ENCODE assay signal across 2 cellular contexts in the genomic region with DNA sequence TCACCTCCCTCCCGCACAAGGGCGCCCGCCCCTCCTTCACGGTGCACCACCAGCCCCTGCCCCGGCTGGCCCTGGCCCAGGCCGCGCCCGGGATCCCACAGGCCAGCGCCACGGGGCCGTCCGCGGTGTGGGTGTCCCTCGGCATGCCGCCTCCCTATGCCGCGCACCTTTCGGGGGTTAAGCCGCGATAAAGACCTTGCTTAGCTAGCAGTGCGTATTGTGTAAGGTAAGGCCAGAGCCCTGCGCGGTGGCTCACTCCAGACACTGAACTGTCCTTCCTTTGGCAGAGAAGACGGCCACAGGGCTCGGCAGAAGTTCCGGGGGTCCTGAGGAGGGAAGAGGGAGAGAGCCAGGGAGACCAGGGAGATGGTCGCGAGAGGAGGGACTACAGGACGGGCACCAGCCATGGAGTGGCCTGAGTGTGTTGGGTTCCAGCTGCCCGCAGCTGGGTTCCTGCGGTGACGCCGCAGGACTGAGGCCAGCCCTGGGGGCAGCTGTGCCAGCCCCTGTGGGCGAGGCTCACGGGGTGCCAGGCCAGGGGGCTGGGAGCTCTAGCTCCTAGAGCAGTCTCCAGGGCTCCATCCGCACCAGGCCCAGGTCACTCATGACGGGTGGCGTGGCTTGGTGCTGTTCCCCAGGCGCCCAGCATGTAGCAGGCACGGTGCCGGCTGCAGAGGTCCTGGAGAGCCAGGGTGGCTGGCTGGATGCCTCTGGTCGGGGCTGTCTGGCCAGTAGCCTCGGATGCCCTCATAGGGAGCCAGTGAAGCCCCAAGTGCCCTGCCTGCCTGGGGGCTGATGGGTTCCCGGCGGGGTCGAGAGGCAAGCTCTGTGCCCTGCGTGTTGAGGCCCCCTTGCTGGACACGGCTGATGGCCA.
TF ChIP-seq lines count a peak whose summit lies in the region.

No MANE protein-coding gene starts in this region.

TF ChIP-seq in HEK293, 187 proteins besides CTCF, POLR2A, EP300 and RAD21:
- TF ChIP-seq, protein P1, sequence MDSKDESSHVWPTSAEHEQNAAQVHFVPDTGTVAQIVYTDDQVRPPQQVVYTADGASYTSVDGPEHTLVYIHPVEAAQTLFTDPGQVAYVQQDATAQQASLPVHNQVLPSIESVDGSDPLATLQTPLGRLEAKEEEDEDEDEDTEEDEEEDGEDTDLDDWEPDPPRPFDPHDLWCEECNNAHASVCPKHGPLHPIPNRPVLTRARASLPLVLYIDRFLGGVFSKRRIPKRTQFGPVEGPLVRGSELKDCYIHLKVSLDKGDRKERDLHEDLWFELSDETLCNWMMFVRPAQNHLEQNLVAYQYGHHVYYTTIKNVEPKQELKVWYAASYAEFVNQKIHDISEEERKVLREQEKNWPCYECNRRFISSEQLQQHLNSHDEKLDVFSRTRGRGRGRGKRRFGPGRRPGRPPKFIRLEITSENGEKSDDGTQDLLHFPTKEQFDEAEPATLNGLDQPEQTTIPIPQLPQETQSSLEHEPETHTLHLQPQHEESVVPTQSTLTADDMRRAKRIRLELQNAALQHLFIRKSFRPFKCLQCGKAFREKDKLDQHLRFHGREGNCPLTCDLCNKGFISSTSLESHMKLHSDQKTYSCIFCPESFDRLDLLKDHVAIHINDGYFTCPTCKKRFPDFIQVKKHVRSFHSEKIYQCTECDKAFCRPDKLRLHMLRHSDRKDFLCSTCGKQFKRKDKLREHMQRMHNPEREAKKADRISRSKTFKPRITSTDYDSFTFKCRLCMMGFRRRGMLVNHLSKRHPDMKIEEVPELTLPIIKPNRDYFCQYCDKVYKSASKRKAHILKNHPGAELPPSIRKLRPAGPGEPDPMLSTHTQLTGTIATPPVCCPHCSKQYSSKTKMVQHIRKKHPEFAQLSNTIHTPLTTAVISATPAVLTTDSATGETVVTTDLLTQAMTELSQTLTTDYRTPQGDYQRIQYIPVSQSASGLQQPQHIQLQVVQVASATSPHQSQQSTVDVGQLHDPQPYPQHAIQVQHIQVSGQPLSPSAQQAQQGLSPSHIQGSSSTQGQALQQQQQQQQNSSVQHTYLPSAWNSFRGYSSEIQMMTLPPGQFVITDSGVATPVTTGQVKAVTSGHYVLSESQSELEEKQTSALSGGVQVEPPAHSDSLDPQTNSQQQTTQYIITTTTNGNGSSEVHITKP (tag by site-specific recombination; IDR thresholded peaks at IDR 0.05) = no peak
- TF ChIP-seq ZNF600 (tag by site-specific recombination; IDR thresholded peaks at IDR 0.05) (no peak), ZNF114 (tag by site-specific recombination; IDR thresholded peaks at IDR 0.05) (no peak), ZNF202 (tag by site-specific recombination; IDR thresholded peaks at IDR 0.05; ENCODE audit: borderline replicate concordance) (no peak)
- TF ChIP-seq, protein P2, sequence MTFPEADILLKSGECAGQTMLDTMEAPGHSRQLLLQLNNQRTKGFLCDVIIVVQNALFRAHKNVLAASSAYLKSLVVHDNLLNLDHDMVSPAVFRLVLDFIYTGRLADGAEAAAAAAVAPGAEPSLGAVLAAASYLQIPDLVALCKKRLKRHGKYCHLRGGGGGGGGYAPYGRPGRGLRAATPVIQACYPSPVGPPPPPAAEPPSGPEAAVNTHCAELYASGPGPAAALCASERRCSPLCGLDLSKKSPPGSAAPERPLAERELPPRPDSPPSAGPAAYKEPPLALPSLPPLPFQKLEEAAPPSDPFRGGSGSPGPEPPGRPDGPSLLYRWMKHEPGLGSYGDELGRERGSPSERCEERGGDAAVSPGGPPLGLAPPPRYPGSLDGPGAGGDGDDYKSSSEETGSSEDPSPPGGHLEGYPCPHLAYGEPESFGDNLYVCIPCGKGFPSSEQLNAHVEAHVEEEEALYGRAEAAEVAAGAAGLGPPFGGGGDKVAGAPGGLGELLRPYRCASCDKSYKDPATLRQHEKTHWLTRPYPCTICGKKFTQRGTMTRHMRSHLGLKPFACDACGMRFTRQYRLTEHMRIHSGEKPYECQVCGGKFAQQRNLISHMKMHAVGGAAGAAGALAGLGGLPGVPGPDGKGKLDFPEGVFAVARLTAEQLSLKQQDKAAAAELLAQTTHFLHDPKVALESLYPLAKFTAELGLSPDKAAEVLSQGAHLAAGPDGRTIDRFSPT (tag by site-specific recombination; IDR thresholded peaks at IDR 0.05) = peak; percentile 21; the same call in 1 of the 2 replicates

TF ChIP-seq in K562, 482 proteins besides CTCF, POLR2A, EP300 and RAD21:
- TF ChIP-seq RBM14 (IDR thresholded peaks at IDR 0.05; ENCODE audit: borderline replicate concordance, insufficient read depth, low read depth, low read length) = no peak
- 0 out of 2 replicates have a peak, but pooled peaks have one; percentile 5 for TF ChIP-seq POLR2AphosphoS5 (IDR thresholded peaks at IDR 0.05; ENCODE audit: control insufficient read depth, insufficient read depth, low read depth, low read length)
- TF ChIP-seq RBM22 (IDR thresholded peaks at IDR 0.05; ENCODE audit: low read depth, low read length, poor library complexity, severe bottlenecking) = peak; percentile 81
- peak; percentile 21 for TF ChIP-seq CCNT2 (IDR thresholded peaks at IDR 0.05; ENCODE audit: borderline replicate concordance, extremely low read depth, insufficient read length, low read depth, low read length)
- TF ChIP-seq HEY1 (CRISPR knock-in tag; IDR thresholded peaks at IDR 0.05; ENCODE audit: borderline replicate concordance) = no peak
- no peak for TF ChIP-seq OTX1 (CRISPR knock-in tag; IDR thresholded peaks at IDR 0.05)
- TF ChIP-seq, protein P3, sequence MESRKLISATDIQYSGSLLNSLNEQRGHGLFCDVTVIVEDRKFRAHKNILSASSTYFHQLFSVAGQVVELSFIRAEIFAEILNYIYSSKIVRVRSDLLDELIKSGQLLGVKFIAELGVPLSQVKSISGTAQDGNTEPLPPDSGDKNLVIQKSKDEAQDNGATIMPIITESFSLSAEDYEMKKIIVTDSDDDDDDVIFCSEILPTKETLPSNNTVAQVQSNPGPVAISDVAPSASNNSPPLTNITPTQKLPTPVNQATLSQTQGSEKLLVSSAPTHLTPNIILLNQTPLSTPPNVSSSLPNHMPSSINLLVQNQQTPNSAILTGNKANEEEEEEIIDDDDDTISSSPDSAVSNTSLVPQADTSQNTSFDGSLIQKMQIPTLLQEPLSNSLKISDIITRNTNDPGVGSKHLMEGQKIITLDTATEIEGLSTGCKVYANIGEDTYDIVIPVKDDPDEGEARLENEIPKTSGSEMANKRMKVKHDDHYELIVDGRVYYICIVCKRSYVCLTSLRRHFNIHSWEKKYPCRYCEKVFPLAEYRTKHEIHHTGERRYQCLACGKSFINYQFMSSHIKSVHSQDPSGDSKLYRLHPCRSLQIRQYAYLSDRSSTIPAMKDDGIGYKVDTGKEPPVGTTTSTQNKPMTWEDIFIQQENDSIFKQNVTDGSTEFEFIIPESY (CRISPR knock-in tag; IDR thresholded peaks at IDR 0.05) = peak; percentile 94
- peak; percentile 58 for TF ChIP-seq POLR2G (IDR thresholded peaks at IDR 0.05; ENCODE audit: low read depth, low read length)
TF ChIP-seq in K562: peak in this region for 5.
